ENCODE assay signal across 14 cellular contexts in the genomic region with DNA sequence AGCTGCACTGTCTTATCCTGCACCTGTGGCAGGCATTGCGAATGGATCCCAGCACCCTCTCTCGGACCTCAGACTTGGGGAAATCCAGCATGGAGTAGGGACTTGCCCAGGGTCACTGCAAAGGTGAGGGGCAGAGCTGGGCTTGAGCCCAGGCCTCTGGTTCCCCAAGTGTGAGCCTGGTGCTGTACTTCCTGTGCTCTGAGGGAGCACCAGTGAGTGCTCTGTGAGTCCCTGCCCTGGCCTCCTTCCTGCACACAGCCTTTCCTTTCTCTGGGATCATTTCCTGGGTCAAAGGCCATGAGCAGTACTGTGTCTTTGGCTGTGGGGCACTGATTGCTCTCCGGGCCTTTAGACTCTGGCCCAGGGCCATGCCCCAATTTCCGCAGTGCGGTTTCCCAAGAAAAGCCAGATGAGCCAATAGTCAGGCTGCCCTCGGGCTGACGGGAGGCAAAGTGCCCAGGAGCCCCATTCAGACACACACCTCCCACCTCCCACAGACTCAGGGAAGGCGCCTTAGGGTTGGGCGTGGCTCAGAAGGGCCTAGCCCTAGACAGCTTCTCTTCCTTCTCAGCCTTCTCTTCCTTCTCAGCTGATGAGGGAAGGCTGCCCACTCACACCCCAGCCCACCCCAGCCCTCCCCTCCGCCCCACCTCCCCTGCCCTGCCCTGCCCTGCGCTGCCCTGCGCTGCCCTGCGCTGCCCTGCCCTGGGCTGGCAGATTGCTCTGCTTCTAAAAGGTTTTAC. TPM values are rescaled to one million over a fixed set of nuclear protein-coding genes. Genes with fewer than 3 reads are reported as not detected.
A peak's percentile ranks its signal among the peaks of the same experiment; 100 is the strongest.
DNase-seq lines count a peak whose midpoint lies in the region; ATAC-seq and TF ChIP-seq lines count a peak whose summit lies in the region.
"Had no signal": no experiment of that assay in that cellular context is flagged by ENCODE, and none has a peak within 500 bp of the region (broad histone marks: within the 10 kb centered on the region; RNA-seq: fewer than 3 reads in every experiment).

No MANE protein-coding gene starts in this region.

- CTCF ChIA-PET in Panc1 (lab: Charles Lee), result no interaction called here

- no peaks in the 10 kb centered on the region for H3K27me3 ChIP-seq in Panc1 (ENCODE audit: control insufficient read depth, insufficient read depth, low read length)
- H3K27me3 ChIP-seq in foreskin keratinocyte, result no peaks in the 10 kb centered on the region
- no peaks in the 10 kb centered on the region for H3K27me3 ChIP-seq in psoas muscle (ENCODE audit: insufficient read depth in 3 of 3, low read length in 2 of 3)

- WGBS in psoas muscle, 3 donors, result 63 to 66% (median 63%) methylated on average over 12 to 13 of the region's 13 CpGs

- ATAC-seq in Panc1 (peak; percentile 59; the same call in 1 of the 2 replicates), foreskin keratinocyte (peak; percentile 70), psoas muscle (peak in 3 of 4 donors; percentile 24 to 42 (median 27)), HG03025 (IDR thresholded peaks at IDR 0.05; ENCODE audit: low FRiP score, unreplicated experiment) (no peak), GM19452 (IDR thresholded peaks at IDR 0.05; ENCODE audit: unreplicated experiment) (no peak), HG02571 (IDR thresholded peaks at IDR 0.05; ENCODE audit: unreplicated experiment) (no peak)
- ATAC-seq: natural killer cell had no signal

- H3K27ac ChIP-seq in Panc1 (ENCODE audit: low read length) (no peak overlapping the region), foreskin keratinocyte (no peak overlapping the region), psoas muscle (no peak overlapping the region)

- no peak for TF ChIP-seq CTCF in Panc1 (IDR thresholded peaks at IDR 0.05)
- no peak for TF ChIP-seq CTCF in foreskin keratinocyte (conservative IDR thresholded peaks at IDR 0.05)
- no peak for TF ChIP-seq CTCF in psoas muscle (IDR thresholded peaks at IDR 0.05)

- no TSS peak for BruUV-seq in Panc1 (replicated peaks; lab: Mats Ljungman, UMichigan)

- intact Hi-C loops in Panc1 (cut with micrococcal nuclease; ENCODE audit: unreplicated experiment) (no loop called here), psoas muscle (cut with DNase I) (no loop called here)

- in situ Hi-C loops in Panc1 (cut with HindIII; ENCODE audit: low pct_unique_long_range_greater_than_20kb, low sequenced_read_pairs), result no loop called here

- no peaks in the 10 kb centered on the region for H3K9me3 ChIP-seq in Panc1 (ENCODE audit: control insufficient read depth, insufficient read depth, low read depth, low read length)
- no peaks in the 10 kb centered on the region for H3K9me3 ChIP-seq in psoas muscle

- DNase-seq in GF-D8 (lab: John Stamatoyannopoulos, UW), result peak; percentile 72
- no peak for DNase-seq in Panc1 (ENCODE audit: low read depth, low spot score)
- peak; percentile 25 to 56 for DNase-seq in foreskin keratinocyte
- DNase-seq in psoas muscle, result no peak
- DNase-seq in DMS 273 treated with DMSO at 0.1 percent for 48 hours (lab: John Stamatoyannopoulos, UW), result no peak
- DNase-seq: activated naive CD8-positive, alpha-beta T cell treated with anti-CD3 and anti-CD28 coated beads for 36 hours; CD8-positive, alpha-beta memory T cell; effector memory CD4-positive, alpha-beta T cell; IMR-90; natural killer cell; NCI-H2171 had no signal

- H3K4me3 ChIP-seq in Panc1 (ENCODE audit: low read depth in 2 of 2, low read length in 2 of 2), result no peak overlapping the region
- no peak overlapping the region for H3K4me3 ChIP-seq in psoas muscle

- POLR2A ChIA-PET in Panc1 (lab: Charles Lee), result no interaction called here

- H3K4me1 ChIP-seq in Panc1 (ENCODE audit: control insufficient read depth, insufficient read depth, low read length) (no peaks in the 10 kb centered on the region), foreskin keratinocyte (peaks cover 25% of the 10 kb centered on the region), psoas muscle (no peaks in the 10 kb centered on the region)

- H3K36me3 ChIP-seq in Panc1 (ENCODE audit: control insufficient read depth, insufficient read depth, low read length) (no peaks in the 10 kb centered on the region), psoas muscle (ENCODE audit: insufficient read depth in 1 of 2, low read depth in 1 of 2) (no peaks in the 10 kb centered on the region)

RNA-seq across cellular contexts. Expression of a gene that starts 23.3 kb away (rescaled TPM):
- 9.7 TPM for total RNA-seq in Panc1 (2021; ENCODE audit: unreplicated experiment)
- 9.1 TPM for polyA plus RNA-seq in Panc1 (2012; ENCODE audit: insufficient read length)
- total RNA-seq in foreskin keratinocyte, result 32.1 and 35.0 TPM in 2 replicates
- 19.8 and 20.0 TPM in 2 replicates for polyA plus RNA-seq in foreskin keratinocyte
- 1 to 10 TPM in 3 of 4 donors, under 1 TPM in 1; 0.79 to 2.5 (median 1.9) TPM for total RNA-seq in psoas muscle
- under 1 TPM; 0.13 to 0.70 (median 0.38) TPM for polyA plus RNA-seq in psoas muscle

RNA-seq across cellular contexts. Expression of a gene that starts 50.1 kb away (rescaled TPM):
- total RNA-seq in Panc1 (2021; ENCODE audit: unreplicated experiment), result 2.0 TPM
- polyA plus RNA-seq in Panc1 (2012; ENCODE audit: insufficient read length), result 3.3 TPM
- total RNA-seq in foreskin keratinocyte, result 37.0 and 39.3 TPM in 2 replicates
- 12.9 and 15.6 TPM in 2 replicates for polyA plus RNA-seq in foreskin keratinocyte
- under 1 TPM; 0.10 to 0.30 (median 0.12) TPM for total RNA-seq in psoas muscle
- polyA plus RNA-seq in psoas muscle, result under 1 TPM; 0.09 to 0.22 (median 0.11) TPM

Comparison
In these comparisons a context has a peak if more than half of its experiments do, and no peak if none do; other contexts are left out.
1. DNase-seq: peak in GF-D8 (single experiment) and foreskin keratinocyte (2 of 2); none in Panc1 (single experiment), psoas muscle (0 of 2) and DMS 273 treated with DMSO at 0.1 percent for 48 hours (single experiment).
2. ATAC-seq: peak in Panc1 (single experiment), foreskin keratinocyte (single experiment) and psoas muscle (3 of 4); none in HG03025 (single experiment), GM19452 (single experiment) and HG02571 (single experiment).
3. RNA of a gene that starts 50.1 kb away (total RNA-seq): 37.0 to 39.3 TPM in foreskin keratinocyte; 2.0 TPM in Panc1 (single experiment) and 0.10 to 0.30 TPM in psoas muscle; every median in the first group is over 10 times any median in the second.